Comparison of ENCODE assay signal across 2 cellular contexts in the genomic region with DNA sequence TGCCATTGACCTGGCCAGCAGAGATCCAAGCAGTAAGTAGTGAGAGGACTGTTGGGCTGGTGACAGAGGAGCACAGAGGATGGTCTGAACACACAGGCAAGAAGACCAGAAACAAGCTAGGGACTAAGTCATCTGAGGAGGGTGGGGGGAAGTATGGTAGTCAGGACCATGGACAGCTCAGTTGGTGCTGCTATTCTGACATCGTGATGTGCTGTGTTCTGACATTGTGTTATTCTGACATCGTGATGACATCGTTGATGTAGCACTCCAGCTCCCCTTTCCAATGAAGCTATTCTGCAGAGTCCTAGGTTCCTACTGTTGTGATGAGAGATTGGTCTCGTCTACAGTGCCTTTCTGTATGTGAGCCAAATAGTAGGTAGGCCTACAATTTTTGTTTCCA.
TF ChIP-seq lines count a peak whose summit lies in the region.

No MANE protein-coding gene starts in this region.

TF ChIP-seq in K562, 482 proteins besides CTCF, POLR2A, EP300 and RAD21 (continued from another document and continues in another):
- TF ChIP-seq MTA3 (IDR thresholded peaks at IDR 0.05; ENCODE audit: borderline replicate concordance) (no peak), NR4A1 (CRISPR knock-in tag; IDR thresholded peaks at IDR 0.05) (no peak), NR4A1 (tag; IDR thresholded peaks at IDR 0.05) (no peak), SMARCB1 (IDR thresholded peaks at IDR 0.05; ENCODE audit: insufficient read length, low read depth) (no peak), HMG20B (CRISPR knock-in tag; IDR thresholded peaks at IDR 0.05) (no peak), PCBP2 (IDR thresholded peaks at IDR 0.05; ENCODE audit: low read depth, low read length, poor library complexity, severe bottlenecking) (no peak), MIER1 (IDR thresholded peaks at IDR 0.05; ENCODE audit: low read depth) (peak; percentile 98), ZNF699 (CRISPR knock-in tag; IDR thresholded peaks at IDR 0.05; ENCODE audit: insufficient replicate concordance) (no peak), ZNF766 (CRISPR knock-in tag; conservative IDR thresholded peaks at IDR 0.05) (peak; percentile 86), SMAD4 (CRISPR knock-in tag; conservative IDR thresholded peaks at IDR 0.05) (no peak), ZNF551 (CRISPR knock-in tag; IDR thresholded peaks at IDR 0.05) (no peak)
- TF ChIP-seq, protein P1, sequence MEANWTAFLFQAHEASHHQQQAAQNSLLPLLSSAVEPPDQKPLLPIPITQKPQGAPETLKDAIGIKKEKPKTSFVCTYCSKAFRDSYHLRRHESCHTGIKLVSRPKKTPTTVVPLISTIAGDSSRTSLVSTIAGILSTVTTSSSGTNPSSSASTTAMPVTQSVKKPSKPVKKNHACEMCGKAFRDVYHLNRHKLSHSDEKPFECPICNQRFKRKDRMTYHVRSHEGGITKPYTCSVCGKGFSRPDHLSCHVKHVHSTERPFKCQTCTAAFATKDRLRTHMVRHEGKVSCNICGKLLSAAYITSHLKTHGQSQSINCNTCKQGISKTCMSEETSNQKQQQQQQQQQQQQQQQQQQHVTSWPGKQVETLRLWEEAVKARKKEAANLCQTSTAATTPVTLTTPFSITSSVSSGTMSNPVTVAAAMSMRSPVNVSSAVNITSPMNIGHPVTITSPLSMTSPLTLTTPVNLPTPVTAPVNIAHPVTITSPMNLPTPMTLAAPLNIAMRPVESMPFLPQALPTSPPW (CRISPR knock-in tag; IDR thresholded peaks at IDR 0.05): peak; percentile 25; the same call in 1 of the 2 replicates
- TF ChIP-seq, protein P2, sequence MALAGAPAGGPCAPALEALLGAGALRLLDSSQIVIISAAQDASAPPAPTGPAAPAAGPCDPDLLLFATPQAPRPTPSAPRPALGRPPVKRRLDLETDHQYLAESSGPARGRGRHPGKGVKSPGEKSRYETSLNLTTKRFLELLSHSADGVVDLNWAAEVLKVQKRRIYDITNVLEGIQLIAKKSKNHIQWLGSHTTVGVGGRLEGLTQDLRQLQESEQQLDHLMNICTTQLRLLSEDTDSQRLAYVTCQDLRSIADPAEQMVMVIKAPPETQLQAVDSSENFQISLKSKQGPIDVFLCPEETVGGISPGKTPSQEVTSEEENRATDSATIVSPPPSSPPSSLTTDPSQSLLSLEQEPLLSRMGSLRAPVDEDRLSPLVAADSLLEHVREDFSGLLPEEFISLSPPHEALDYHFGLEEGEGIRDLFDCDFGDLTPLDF (CRISPR knock-in tag; IDR thresholded peaks at IDR 0.05): no peak
- TF ChIP-seq, protein P3, sequence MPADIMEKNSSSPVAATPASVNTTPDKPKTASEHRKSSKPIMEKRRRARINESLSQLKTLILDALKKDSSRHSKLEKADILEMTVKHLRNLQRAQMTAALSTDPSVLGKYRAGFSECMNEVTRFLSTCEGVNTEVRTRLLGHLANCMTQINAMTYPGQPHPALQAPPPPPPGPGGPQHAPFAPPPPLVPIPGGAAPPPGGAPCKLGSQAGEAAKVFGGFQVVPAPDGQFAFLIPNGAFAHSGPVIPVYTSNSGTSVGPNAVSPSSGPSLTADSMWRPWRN (IDR thresholded peaks at IDR 0.05; ENCODE audit: low read depth): no peak
- TF ChIP-seq, protein P4, sequence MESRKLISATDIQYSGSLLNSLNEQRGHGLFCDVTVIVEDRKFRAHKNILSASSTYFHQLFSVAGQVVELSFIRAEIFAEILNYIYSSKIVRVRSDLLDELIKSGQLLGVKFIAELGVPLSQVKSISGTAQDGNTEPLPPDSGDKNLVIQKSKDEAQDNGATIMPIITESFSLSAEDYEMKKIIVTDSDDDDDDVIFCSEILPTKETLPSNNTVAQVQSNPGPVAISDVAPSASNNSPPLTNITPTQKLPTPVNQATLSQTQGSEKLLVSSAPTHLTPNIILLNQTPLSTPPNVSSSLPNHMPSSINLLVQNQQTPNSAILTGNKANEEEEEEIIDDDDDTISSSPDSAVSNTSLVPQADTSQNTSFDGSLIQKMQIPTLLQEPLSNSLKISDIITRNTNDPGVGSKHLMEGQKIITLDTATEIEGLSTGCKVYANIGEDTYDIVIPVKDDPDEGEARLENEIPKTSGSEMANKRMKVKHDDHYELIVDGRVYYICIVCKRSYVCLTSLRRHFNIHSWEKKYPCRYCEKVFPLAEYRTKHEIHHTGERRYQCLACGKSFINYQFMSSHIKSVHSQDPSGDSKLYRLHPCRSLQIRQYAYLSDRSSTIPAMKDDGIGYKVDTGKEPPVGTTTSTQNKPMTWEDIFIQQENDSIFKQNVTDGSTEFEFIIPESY (CRISPR knock-in tag; IDR thresholded peaks at IDR 0.05): peak; percentile 49; the same call in 1 of the 2 replicates

TF ChIP-seq in HepG2, 621 proteins besides CTCF, POLR2A, EP300 and RAD21 (continued from another document and continues in another):
- TF ChIP-seq, protein P5, sequence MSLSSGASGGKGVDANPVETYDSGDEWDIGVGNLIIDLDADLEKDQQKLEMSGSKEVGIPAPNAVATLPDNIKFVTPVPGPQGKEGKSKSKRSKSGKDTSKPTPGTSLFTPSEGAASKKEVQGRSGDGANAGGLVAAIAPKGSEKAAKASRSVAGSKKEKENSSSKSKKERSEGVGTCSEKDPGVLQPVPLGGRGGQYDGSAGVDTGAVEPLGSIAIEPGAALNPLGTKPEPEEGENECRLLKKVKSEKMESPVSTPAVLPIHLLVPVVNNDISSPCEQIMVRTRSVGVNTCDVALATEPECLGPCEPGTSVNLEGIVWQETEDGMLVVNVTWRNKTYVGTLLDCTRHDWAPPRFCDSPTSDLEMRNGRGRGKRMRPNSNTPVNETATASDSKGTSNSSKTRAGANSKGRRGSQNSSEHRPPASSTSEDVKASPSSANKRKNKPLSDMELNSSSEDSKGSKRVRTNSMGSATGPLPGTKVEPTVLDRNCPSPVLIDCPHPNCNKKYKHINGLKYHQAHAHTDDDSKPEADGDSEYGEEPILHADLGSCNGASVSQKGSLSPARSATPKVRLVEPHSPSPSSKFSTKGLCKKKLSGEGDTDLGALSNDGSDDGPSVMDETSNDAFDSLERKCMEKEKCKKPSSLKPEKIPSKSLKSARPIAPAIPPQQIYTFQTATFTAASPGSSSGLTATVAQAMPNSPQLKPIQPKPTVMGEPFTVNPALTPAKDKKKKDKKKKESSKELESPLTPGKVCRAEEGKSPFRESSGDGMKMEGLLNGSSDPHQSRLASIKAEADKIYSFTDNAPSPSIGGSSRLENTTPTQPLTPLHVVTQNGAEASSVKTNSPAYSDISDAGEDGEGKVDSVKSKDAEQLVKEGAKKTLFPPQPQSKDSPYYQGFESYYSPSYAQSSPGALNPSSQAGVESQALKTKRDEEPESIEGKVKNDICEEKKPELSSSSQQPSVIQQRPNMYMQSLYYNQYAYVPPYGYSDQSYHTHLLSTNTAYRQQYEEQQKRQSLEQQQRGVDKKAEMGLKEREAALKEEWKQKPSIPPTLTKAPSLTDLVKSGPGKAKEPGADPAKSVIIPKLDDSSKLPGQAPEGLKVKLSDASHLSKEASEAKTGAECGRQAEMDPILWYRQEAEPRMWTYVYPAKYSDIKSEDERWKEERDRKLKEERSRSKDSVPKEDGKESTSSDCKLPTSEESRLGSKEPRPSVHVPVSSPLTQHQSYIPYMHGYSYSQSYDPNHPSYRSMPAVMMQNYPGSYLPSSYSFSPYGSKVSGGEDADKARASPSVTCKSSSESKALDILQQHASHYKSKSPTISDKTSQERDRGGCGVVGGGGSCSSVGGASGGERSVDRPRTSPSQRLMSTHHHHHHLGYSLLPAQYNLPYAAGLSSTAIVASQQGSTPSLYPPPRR (CRISPR knock-in tag; IDR thresholded peaks at IDR 0.05; ENCODE audit: borderline replicate concordance): no peak
- peak; percentile 54 for TF ChIP-seq MED1 (CRISPR knock-in tag; IDR thresholded peaks at IDR 0.05)
- peak; percentile 82; the same call in 1 of the 2 replicates for TF ChIP-seq HDAC2 (CRISPR knock-in tag; IDR thresholded peaks at IDR 0.05)
- TF ChIP-seq, protein P6, sequence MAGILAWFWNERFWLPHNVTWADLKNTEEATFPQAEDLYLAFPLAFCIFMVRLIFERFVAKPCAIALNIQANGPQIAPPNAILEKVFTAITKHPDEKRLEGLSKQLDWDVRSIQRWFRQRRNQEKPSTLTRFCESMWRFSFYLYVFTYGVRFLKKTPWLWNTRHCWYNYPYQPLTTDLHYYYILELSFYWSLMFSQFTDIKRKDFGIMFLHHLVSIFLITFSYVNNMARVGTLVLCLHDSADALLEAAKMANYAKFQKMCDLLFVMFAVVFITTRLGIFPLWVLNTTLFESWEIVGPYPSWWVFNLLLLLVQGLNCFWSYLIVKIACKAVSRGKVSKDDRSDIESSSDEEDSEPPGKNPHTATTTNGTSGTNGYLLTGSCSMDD (CRISPR knock-in tag; IDR thresholded peaks at IDR 0.05): peak; percentile 21; the same call in 1 of the 2 replicates
- peak; percentile 49; the same call in 1 of the 2 replicates for TF ChIP-seq FOXA3 (CRISPR knock-in tag; IDR thresholded peaks at IDR 0.05)
- TF ChIP-seq ZC3H13 (CRISPR knock-in tag; IDR thresholded peaks at IDR 0.05): 0 out of 2 replicates have a peak, but pooled peaks have one; percentile 57
- TF ChIP-seq, protein P7, sequence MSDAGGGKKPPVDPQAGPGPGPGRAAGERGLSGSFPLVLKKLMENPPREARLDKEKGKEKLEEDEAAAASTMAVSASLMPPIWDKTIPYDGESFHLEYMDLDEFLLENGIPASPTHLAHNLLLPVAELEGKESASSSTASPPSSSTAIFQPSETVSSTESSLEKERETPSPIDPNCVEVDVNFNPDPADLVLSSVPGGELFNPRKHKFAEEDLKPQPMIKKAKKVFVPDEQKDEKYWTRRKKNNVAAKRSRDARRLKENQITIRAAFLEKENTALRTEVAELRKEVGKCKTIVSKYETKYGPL (CRISPR knock-in tag; IDR thresholded peaks at IDR 0.05): 0 out of 2 replicates have a peak, but pooled peaks have one; percentile 28
- TF ChIP-seq, protein P8, sequence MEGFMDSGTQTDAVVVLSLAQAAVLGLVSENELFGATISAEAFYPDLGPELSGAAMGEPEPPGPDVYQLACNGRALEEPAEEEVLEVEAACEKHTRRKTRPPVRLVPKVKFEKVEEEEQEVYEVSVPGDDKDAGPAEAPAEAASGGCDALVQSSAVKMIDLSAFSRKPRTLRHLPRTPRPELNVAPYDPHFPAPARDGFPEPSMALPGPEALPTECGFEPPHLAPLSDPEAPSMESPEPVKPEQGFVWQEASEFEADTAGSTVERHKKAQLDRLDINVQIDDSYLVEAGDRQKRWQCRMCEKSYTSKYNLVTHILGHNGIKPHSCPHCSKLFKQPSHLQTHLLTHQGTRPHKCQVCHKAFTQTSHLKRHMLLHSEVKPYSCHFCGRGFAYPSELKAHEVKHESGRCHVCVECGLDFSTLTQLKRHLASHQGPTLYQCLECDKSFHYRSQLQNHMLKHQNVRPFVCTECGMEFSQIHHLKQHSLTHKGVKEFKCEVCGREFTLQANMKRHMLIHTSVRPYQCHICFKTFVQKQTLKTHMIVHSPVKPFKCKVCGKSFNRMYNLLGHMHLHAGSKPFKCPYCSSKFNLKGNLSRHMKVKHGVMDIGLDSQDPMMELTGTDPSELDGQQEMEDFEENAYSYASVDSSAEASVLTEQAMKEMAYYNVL (CRISPR knock-in tag; IDR thresholded peaks at IDR 0.05; ENCODE audit: borderline replicate concordance): 0 out of 2 replicates have a peak, but pooled peaks have one; percentile 34
- TF ChIP-seq, protein P9, sequence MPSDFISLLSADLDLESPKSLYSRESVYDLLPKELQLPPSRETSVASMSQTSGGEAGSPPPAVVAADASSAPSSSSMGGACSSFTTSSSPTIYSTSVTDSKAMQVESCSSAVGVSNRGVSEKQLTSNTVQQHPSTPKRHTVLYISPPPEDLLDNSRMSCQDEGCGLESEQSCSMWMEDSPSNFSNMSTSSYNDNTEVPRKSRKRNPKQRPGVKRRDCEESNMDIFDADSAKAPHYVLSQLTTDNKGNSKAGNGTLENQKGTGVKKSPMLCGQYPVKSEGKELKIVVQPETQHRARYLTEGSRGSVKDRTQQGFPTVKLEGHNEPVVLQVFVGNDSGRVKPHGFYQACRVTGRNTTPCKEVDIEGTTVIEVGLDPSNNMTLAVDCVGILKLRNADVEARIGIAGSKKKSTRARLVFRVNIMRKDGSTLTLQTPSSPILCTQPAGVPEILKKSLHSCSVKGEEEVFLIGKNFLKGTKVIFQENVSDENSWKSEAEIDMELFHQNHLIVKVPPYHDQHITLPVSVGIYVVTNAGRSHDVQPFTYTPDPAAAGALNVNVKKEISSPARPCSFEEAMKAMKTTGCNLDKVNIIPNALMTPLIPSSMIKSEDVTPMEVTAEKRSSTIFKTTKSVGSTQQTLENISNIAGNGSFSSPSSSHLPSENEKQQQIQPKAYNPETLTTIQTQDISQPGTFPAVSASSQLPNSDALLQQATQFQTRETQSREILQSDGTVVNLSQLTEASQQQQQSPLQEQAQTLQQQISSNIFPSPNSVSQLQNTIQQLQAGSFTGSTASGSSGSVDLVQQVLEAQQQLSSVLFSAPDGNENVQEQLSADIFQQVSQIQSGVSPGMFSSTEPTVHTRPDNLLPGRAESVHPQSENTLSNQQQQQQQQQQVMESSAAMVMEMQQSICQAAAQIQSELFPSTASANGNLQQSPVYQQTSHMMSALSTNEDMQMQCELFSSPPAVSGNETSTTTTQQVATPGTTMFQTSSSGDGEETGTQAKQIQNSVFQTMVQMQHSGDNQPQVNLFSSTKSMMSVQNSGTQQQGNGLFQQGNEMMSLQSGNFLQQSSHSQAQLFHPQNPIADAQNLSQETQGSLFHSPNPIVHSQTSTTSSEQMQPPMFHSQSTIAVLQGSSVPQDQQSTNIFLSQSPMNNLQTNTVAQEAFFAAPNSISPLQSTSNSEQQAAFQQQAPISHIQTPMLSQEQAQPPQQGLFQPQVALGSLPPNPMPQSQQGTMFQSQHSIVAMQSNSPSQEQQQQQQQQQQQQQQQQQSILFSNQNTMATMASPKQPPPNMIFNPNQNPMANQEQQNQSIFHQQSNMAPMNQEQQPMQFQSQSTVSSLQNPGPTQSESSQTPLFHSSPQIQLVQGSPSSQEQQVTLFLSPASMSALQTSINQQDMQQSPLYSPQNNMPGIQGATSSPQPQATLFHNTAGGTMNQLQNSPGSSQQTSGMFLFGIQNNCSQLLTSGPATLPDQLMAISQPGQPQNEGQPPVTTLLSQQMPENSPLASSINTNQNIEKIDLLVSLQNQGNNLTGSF (CRISPR knock-in tag; IDR thresholded peaks at IDR 0.05): 0 out of 2 replicates have a peak, but pooled peaks have one; percentile 82
- no peak for TF ChIP-seq PCBP2 (optimal IDR thresholded peaks at IDR 0.05; ENCODE audit: low read depth, low read length, poor library complexity, severe bottlenecking)
- peak; percentile 53 for TF ChIP-seq ZNF263 (CRISPR knock-in tag; IDR thresholded peaks at IDR 0.05)
- 0 out of 2 replicates have a peak, but pooled peaks have one; percentile 36 for TF ChIP-seq FOXM1 (CRISPR knock-in tag; IDR thresholded peaks at IDR 0.05)
- TF ChIP-seq, protein P10, sequence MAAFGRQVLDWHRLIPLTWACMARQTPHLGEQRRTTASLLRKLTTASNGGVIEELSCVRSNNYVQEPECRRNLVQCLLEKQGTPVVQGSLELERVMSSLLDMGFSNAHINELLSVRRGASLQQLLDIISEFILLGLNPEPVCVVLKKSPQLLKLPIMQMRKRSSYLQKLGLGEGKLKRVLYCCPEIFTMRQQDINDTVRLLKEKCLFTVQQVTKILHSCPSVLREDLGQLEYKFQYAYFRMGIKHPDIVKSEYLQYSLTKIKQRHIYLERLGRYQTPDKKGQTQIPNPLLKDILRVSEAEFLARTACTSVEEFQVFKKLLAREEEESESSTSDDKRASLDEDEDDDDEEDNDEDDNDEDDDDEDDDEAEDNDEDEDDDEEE (CRISPR knock-in tag; IDR thresholded peaks at IDR 0.05): peak; percentile 47; the same call in 1 of the 2 replicates
- no peak for TF ChIP-seq ZNF484 (CRISPR knock-in tag; IDR thresholded peaks at IDR 0.05; ENCODE audit: borderline replicate concordance, low read depth)
